Comparison of ENCODE assay signal across 5 cellular contexts in genomic region chr3:45856323-45856722, GRCh38. TPM values are rescaled to one million over a fixed set of nuclear protein-coding genes. Genes with fewer than 3 reads are reported as not detected.
"Had no signal": no experiment of that assay in that cellular context is flagged by ENCODE, and none has a peak within 500 bp of the region (broad histone marks: within the 10 kb centered on the region; RNA-seq: fewer than 3 reads in every experiment).

No MANE protein-coding gene starts in this region.

RNA-seq across cellular contexts. Expression of gene CCR9, which starts 30.0 kb away (rescaled TPM):
- total RNA-seq: M059J, PC-3, Right ventricle myocardium superior, SJSA1 had no signal
- polyA plus RNA-seq: SK-N-SH had no signal

RNA-seq across cellular contexts. Expression of gene SLC6A20, which starts 60.0 kb away (rescaled TPM):
- total RNA-seq: PC-3, Right ventricle myocardium superior had no signal
- polyA plus RNA-seq: SK-N-SH had no signal
